ENCODE assay signal across 9 cellular contexts in the genomic region with DNA sequence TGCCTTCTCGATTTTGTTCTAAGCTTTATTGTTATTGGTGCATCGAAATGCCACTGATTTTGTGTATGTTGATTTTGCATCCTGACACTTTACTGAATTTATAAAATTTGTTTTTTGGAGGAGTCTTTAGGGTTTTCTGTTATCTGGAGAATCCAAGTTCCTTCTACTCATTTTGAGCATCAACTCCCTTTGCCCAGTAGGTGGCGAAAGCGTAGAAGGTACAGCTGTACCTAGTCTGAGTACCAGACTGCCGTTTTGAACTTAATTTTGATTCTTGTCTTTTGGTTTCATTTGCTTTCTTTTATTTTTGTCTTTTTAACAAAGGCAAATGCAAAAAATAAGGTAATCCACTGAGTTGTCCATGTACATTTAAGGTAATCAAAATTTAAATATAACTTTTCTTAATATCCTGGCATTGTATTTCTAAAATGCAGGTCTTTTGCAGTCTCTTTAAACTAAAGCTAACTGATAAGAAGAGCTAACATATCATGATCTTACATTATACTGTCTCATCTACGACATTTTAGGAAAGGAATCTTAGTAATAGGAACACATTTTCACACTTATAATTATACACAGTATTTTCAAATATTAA.
DNase-seq lines count a peak whose midpoint lies in the region; ATAC-seq and TF ChIP-seq lines count a peak whose summit lies in the region.
"Had no signal": no experiment of that assay in that cellular context is flagged by ENCODE, and none has a peak within 500 bp of the region (broad histone marks: within the 10 kb centered on the region; RNA-seq: fewer than 3 reads in every experiment).

No MANE protein-coding gene starts in this region.

- no peak overlapping the region for H3K4me3 Mint-ChIP-seq in CD8-positive, alpha-beta T cell
- H3K4me3 Mint-ChIP-seq in activated naive CD4-positive, alpha-beta T cell treated with anti-CD3 and anti-CD28 coated beads, Interleukin-2, amount 10 ng/mL, durations not matched to agents 7 days and 5 days, result no peak overlapping the region
- H3K4me3 Mint-ChIP-seq: T-cell had no signal

- H3F3A ChIP-seq in smooth muscle cell (ENCODE audit: low read depth), result peaks cover 7% of the 10 kb centered on the region

- TF ChIP-seq CTCF in CD8-positive, alpha-beta T cell (IDR thresholded peaks at IDR 0.05), result peak; percentile 43
- peak; percentile 79 for TF ChIP-seq CTCF in left ventricle myocardium inferior (IDR thresholded peaks at IDR 0.05; ENCODE audit: borderline replicate concordance)
- TF ChIP-seq CTCF in smooth muscle cell (IDR thresholded peaks at IDR 0.05; ENCODE audit: borderline replicate concordance, insufficient read depth, poor library complexity, severe bottlenecking), result peak; percentile 85

- no peaks in the 10 kb centered on the region for H3K36me3 ChIP-seq in CD8-positive, alpha-beta T cell (ENCODE audit: insufficient read depth, low read length)
- H3K36me3 ChIP-seq in left ventricle myocardium inferior (no peaks in the 10 kb centered on the region), smooth muscle cell (ENCODE audit: low read depth) (no peaks in the 10 kb centered on the region)

- H3K4me2 ChIP-seq in smooth muscle cell, result no peak overlapping the region

- no peak overlapping the region for H3K27ac ChIP-seq in CD8-positive, alpha-beta T cell (ENCODE audit: low read depth, low read length)
- H3K27ac ChIP-seq in left ventricle myocardium inferior (replicated peaks) (no peak overlapping the region), smooth muscle cell (ENCODE audit: low read depth) (no peak overlapping the region)

- H3K27me3 ChIP-seq in CD8-positive, alpha-beta T cell (ENCODE audit: insufficient read depth, low read length), result no peaks in the 10 kb centered on the region
- H3K27me3 ChIP-seq in left ventricle myocardium inferior (ENCODE audit: low read depth) (peaks cover 50% of the 10 kb centered on the region), smooth muscle cell (ENCODE audit: low read depth) (no peaks in the 10 kb centered on the region)

- CTCF ChIA-PET in CD8-positive, alpha-beta T cell (lab: Charles Lee), result interaction anchor here (1.1 to 3.5 kb wide), 5 partner anchors 11 to 469 kb away, joined by 3 to 24 read pairs (median 3); a partner anchor contains a TSS
- CTCF ChIA-PET in activated naive CD4-positive, alpha-beta T cell treated with anti-CD3 and anti-CD28 coated beads, Interleukin-2, amount 10 ng/mL, durations not matched to agents 7 days and 5 days (lab: Charles Lee), result interaction anchor here (0.7 to 5.4 kb wide), 8 partner anchors 10 to 674 kb away, joined by 3 to 68 read pairs (median 4); a partner anchor contains a TSS

- no peaks in the 10 kb centered on the region for H3K36me3 Mint-ChIP-seq in CD8-positive, alpha-beta T cell
- H3K36me3 Mint-ChIP-seq in activated naive CD4-positive, alpha-beta T cell treated with anti-CD3 and anti-CD28 coated beads, Interleukin-2, amount 10 ng/mL, durations not matched to agents 7 days and 5 days, result no peaks in the 10 kb centered on the region
- H3K36me3 Mint-ChIP-seq: T-cell had no signal

- no peaks in the 10 kb centered on the region for H3K4me1 Mint-ChIP-seq in CD8-positive, alpha-beta T cell (ENCODE audit: low read depth)
- H3K4me1 Mint-ChIP-seq in activated naive CD4-positive, alpha-beta T cell treated with anti-CD3 and anti-CD28 coated beads, Interleukin-2, amount 10 ng/mL, durations not matched to agents 7 days and 5 days, result no peaks in the 10 kb centered on the region
- H3K4me1 Mint-ChIP-seq: T-cell had no signal

- H3K4me1 ChIP-seq in CD8-positive, alpha-beta T cell (ENCODE audit: insufficient read depth, low read length), result no peaks in the 10 kb centered on the region
- no peaks in the 10 kb centered on the region for H3K4me1 ChIP-seq in left ventricle myocardium inferior
- H3K4me1 ChIP-seq in smooth muscle cell (ENCODE audit: low read depth), result peaks cover 9% of the 10 kb centered on the region

- no peak for ATAC-seq in CD8-positive, alpha-beta T cell
- ATAC-seq in GM18508 (IDR thresholded peaks at IDR 0.05; ENCODE audit: insufficient read depth, unreplicated experiment), result peak; percentile 74
- ATAC-seq in HG03060 (IDR thresholded peaks at IDR 0.05; ENCODE audit: low read depth, unreplicated experiment), result peak; percentile 57
- no peak for ATAC-seq in HG02840 (IDR thresholded peaks at IDR 0.05; ENCODE audit: low FRiP score, unreplicated experiment)
- ATAC-seq: T-cell had no signal

- no peak overlapping the region for H2AFZ ChIP-seq in smooth muscle cell (ENCODE audit: low read depth)

- no peaks in the 10 kb centered on the region for H4K20me1 ChIP-seq in smooth muscle cell (ENCODE audit: low read depth)

- H3K79me2 ChIP-seq in smooth muscle cell (ENCODE audit: low read depth), result no peaks in the 10 kb centered on the region

- POLR2A ChIA-PET in CD8-positive, alpha-beta T cell (lab: Charles Lee), result no interaction called here

- no peaks in the 10 kb centered on the region for H3K9me3 ChIP-seq in CD8-positive, alpha-beta T cell (ENCODE audit: low read length)
- no peaks in the 10 kb centered on the region for H3K9me3 ChIP-seq in left ventricle myocardium inferior (replicated peaks)
- H3K9me3 ChIP-seq in smooth muscle cell (replicated peaks; ENCODE audit: low read depth), result no peaks in the 10 kb centered on the region

- no peak overlapping the region for H3K4me3 ChIP-seq in CD8-positive, alpha-beta T cell (ENCODE audit: low read depth, low read length)
- H3K4me3 ChIP-seq in left ventricle myocardium inferior (no peak overlapping the region), smooth muscle cell (no peak overlapping the region)

- H3K9ac ChIP-seq in smooth muscle cell (ENCODE audit: low read depth), result no peak overlapping the region

- intact Hi-C loops in CD8-positive, alpha-beta T cell (cut with DNase I, micrococcal nuclease), result loop anchor here (2.0 to 10.0 kb wide), 3 partner anchors 469 to 1135 kb away; a partner anchor contains a TSS
- intact Hi-C loops in left ventricle myocardium inferior (cut with micrococcal nuclease), result loop anchor here (2.0 kb wide), 1 partner anchor 469 kb away; a partner anchor contains a TSS

- peaks cover 17% of the 10 kb centered on the region for H3K27me3 Mint-ChIP-seq in CD8-positive, alpha-beta T cell (ENCODE audit: low read depth)
- H3K27me3 Mint-ChIP-seq in activated naive CD4-positive, alpha-beta T cell treated with anti-CD3 and anti-CD28 coated beads, Interleukin-2, amount 10 ng/mL, durations not matched to agents 7 days and 5 days, result no peaks in the 10 kb centered on the region

- DNase-seq in CD8-positive, alpha-beta T cell, result peak in 1 of 7 experiments; percentile 11
- DNase-seq in NCI-H2227 treated with DMSO at 0.1 percent for 48 hours (lab: John Stamatoyannopoulos, UW) (peak; percentile 26), left ventricle myocardium inferior (no peak), smooth muscle cell (lab: John Stamatoyannopoulos, UW; ENCODE audit: unreplicated experiment) (no peak)
- peak; percentile 63 for DNase-seq in activated naive CD4-positive, alpha-beta T cell treated with anti-CD3 and anti-CD28 coated beads, Interleukin-2, amount 10 ng/mL, durations not matched to agents 7 days and 5 days

- H3K27ac Mint-ChIP-seq in CD8-positive, alpha-beta T cell, result no peak overlapping the region
- H3K27ac Mint-ChIP-seq in activated naive CD4-positive, alpha-beta T cell treated with anti-CD3 and anti-CD28 coated beads, Interleukin-2, amount 10 ng/mL, durations not matched to agents 7 days and 5 days, result no peak overlapping the region

- H3K9me3 Mint-ChIP-seq in CD8-positive, alpha-beta T cell, result no peaks in the 10 kb centered on the region
- H3K9me3 Mint-ChIP-seq in activated naive CD4-positive, alpha-beta T cell treated with anti-CD3 and anti-CD28 coated beads, Interleukin-2, amount 10 ng/mL, durations not matched to agents 7 days and 5 days, result no peaks in the 10 kb centered on the region
- H3K9me3 Mint-ChIP-seq: T-cell had no signal

- WGBS in smooth muscle cell (ENCODE audit: low lambda C conversion rate), result 7% methylated on average over 6 of the region's 6 CpGs

Comparison
In these comparisons a context has a peak if more than half of its experiments do, and no peak if none do; other contexts are left out.
1. ATAC-seq: peak in GM18508 (single experiment) and HG03060 (single experiment); none in CD8-positive, alpha-beta T cell (single experiment) and HG02840 (single experiment).
2. DNase-seq: peak in NCI-H2227 treated with DMSO at 0.1 percent for 48 hours (single experiment) and activated naive CD4-positive, alpha-beta T cell treated with anti-CD3 and anti-CD28 coated beads, Interleukin-2, amount 10 ng/mL, durations not matched to agents 7 days and 5 days (single experiment); none in left ventricle myocardium inferior (single experiment) and smooth muscle cell (single experiment).
3. Peak in every context shown above with its lines, with median percentiles within 50 percentile points of each other: CTCF ChIP-seq.